In the genomic region with DNA sequence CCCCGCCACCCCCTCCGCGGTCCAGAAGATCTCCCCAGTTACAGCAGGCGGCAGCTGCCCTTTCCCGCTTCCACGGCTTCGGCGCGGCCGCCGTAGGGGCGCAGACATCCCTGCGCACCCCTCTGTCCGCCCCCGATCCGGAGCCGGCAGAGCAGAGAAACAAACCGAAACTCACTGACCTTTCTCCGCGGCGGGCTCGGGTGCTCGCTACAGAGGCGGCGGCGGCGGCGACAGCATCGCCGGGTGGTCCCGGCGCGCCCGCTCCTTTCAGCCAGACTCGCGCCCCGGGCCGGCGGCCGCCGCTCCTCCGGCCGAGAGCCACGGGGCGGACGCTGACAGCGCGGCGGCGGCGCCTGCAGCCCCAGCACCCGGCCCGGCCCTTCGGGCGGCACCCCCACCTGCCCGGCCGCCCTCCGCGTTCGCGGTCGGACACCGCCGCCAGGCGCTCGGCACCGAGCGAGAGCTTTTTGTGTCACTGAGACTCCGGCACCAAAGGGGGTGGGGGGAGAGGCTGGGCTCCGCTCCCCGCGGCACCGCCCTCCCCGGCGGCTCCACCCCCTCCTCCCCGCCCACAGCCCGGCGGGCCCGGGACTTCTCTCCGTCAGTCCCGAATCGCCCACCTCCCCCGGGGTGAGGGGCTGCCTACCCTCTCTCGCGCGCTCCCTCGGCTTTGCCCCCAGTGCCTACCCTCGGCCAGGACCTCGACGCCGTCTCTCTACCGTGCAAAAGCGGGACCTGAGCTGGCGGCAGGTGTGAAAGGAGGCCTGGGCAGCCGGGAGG, we compare ENCODE assay signal across 8 cellular contexts.
DNase-seq lines count a peak whose midpoint lies in the region; ATAC-seq and TF ChIP-seq lines count a peak whose summit lies in the region.

No MANE protein-coding gene starts in this region.

- ATAC-seq in GM19372 (IDR thresholded peaks at IDR 0.05; ENCODE audit: low read depth, unreplicated experiment), result peak; percentile 78
- ATAC-seq in HG03460 (IDR thresholded peaks at IDR 0.05; ENCODE audit: unreplicated experiment), result peak; percentile 76
- ATAC-seq in stimulated activated naive CD8-positive, alpha-beta T cell treated with anti-CD3 and anti-CD28 coated beads, Interleukin-15, Interleukin-2, amounts not matched to agents 100 U/mL and 50 U/mL, for 24 hours, result peak; percentile 82

- DNase-seq in C1 segment of cervical spinal cord (lab: John Stamatoyannopoulos, UW), result peak in 13 of 14 donors; percentile 24 to 78 (median 64)
- DNase-seq in OCI-M1 (lab: John Stamatoyannopoulos, UW), result peak; percentile 40
- DNase-seq in activated T-helper 9 cell treated with anti-CD3 and anti-CD28 coated beads, Interleukin-2, amount 50 U/mL, for 16 hours (ENCODE audit: low read depth), result peak; percentile 51
- peak; percentile 22 for DNase-seq in fibroblast of the conjunctiva (ENCODE audit: low read depth)
- DNase-seq in stimulated activated naive CD8-positive, alpha-beta T cell treated with anti-CD3 and anti-CD28 coated beads, Interleukin-15, Interleukin-2, amounts not matched to agents 100 U/mL and 50 U/mL, for 24 hours, result peak; percentile 71

- H3K4me3 Mint-ChIP-seq in nephron, result peak overlapping the region; percentile 91 to 95 (median 95)

- no peak for TF ChIP-seq CTCF in nephron (IDR thresholded peaks at IDR 0.05; ENCODE audit: unreplicated experiment in 3 of 3)

- peaks cover 24% of the 10 kb centered on the region for H3K36me3 Mint-ChIP-seq in nephron (ENCODE audit: low read depth)

- H3K9me3 Mint-ChIP-seq in nephron, result no peaks in the 10 kb centered on the region

- peaks cover 37% of the 10 kb centered on the region for H3K27me3 Mint-ChIP-seq in nephron (ENCODE audit: low read depth)

- peaks cover 13% of the 10 kb centered on the region for H3K4me1 Mint-ChIP-seq in nephron

- H3K27ac Mint-ChIP-seq in nephron, result no peak overlapping the region

Comparison
In these comparisons a context has a peak if more than half of its experiments do, and no peak if none do; other contexts are left out.
1. Peak in every context shown above with its lines: DNase-seq and ATAC-seq.